In genomic region chr13:83003185-83003584, GRCh38 we compare ENCODE assay signal across 5 cellular contexts.
"Had no signal": no experiment of that assay in that cellular context is flagged by ENCODE, and none has a peak within 500 bp of the region (broad histone marks: within the 10 kb centered on the region; RNA-seq: fewer than 3 reads in every experiment).

No MANE protein-coding gene starts in this region.

- FAIRE-seq: HTR-8/SVneo, K562 had no signal

- H3K4me3 ChIP-seq: K562 had no signal

- H3K27ac ChIP-seq: HL-60 had no signal

- ATAC-seq: K562 had no signal

- DNase-seq: KBM-7, KG1 had no signal
